ENCODE assay signal across 21 cellular contexts in the genomic region with DNA sequence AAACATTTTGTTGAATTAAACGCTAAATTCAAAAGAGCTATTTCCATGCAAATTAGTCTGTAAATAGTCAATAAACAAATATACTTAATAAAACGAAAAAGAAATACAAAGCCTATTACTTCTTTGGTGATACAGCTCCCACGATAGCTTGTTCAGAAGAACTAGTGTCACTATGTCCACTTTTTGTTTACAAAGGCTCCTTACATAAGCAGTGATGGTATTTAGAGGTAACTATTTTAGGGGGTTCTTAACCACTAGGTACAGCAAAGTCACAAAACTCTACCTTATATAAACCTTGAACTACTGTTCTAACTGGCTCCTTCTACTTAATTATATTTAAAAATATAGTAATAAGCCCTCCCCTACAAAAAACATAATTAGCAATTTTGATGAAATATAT. TPM values are rescaled to one million over a fixed set of nuclear protein-coding genes. Genes with fewer than 3 reads are reported as not detected.
DNase-seq lines count a peak whose midpoint lies in the region; ATAC-seq, FAIRE-seq and TF ChIP-seq lines count a peak whose summit lies in the region.
"Had no signal": no experiment of that assay in that cellular context is flagged by ENCODE, and none has a peak within 500 bp of the region (broad histone marks: within the 10 kb centered on the region; RNA-seq: fewer than 3 reads in every experiment).

No MANE protein-coding gene starts in this region.

- H3K9me3 Mint-ChIP-seq in glutamatergic neuron (ENCODE audit: unreplicated experiment) = no peaks in the 10 kb centered on the region
- H3K9me3 Mint-ChIP-seq: CD14-positive monocyte; CD4-positive, alpha-beta memory T cell had no signal

- no peak for TF ChIP-seq CTCF in D721Med (IDR thresholded peaks at IDR 0.05; ENCODE audit: insufficient read depth, missing control alignments)
- no peak for TF ChIP-seq CTCF in glutamatergic neuron (IDR thresholded peaks at IDR 0.05; ENCODE audit: partially characterized antibody, unreplicated experiment)
- TF ChIP-seq CTCF in liver (IDR thresholded peaks at IDR 0.05; ENCODE audit: low read depth, low read length, missing input control) = no peak
- no peak for TF ChIP-seq CTCF in heart right ventricle (IDR thresholded peaks at IDR 0.05)

- peaks cover 24% of the 10 kb centered on the region for H3K4me1 Mint-ChIP-seq in glutamatergic neuron (ENCODE audit: low read depth, unreplicated experiment)
- H3K4me1 Mint-ChIP-seq: CD4-positive, alpha-beta memory T cell had no signal

- H3K27me3 Mint-ChIP-seq in glutamatergic neuron (ENCODE audit: unreplicated experiment) = no peaks in the 10 kb centered on the region
- H3K27me3 Mint-ChIP-seq: CD4-positive, alpha-beta memory T cell had no signal

- H3K36me3 Mint-ChIP-seq in glutamatergic neuron (ENCODE audit: unreplicated experiment) = no peaks in the 10 kb centered on the region

- ATAC-seq in heart right ventricle (no peak), HG02938 (IDR thresholded peaks at IDR 0.05; ENCODE audit: unreplicated experiment) (no peak)
- ATAC-seq: K562 had no signal

- H3K4me3 ChIP-seq in liver (ENCODE audit: low read depth in 1 of 3, low read length in 3 of 3) (no peak overlapping the region), heart right ventricle (no peak overlapping the region)
- H3K4me3 ChIP-seq: BLaER1, GM12878, GM23248, K562 had no signal

- H3K27ac Mint-ChIP-seq in glutamatergic neuron (ENCODE audit: unreplicated experiment) = peak overlapping the region; percentile 65
- H3K27ac Mint-ChIP-seq: CD14-positive monocyte; CD4-positive, alpha-beta memory T cell had no signal

- H3K36me3 ChIP-seq in liver (ENCODE audit: control insufficient read depth in 4 of 4, insufficient read depth in 3 of 4, low read depth in 1 of 4, low read length in 3 of 4) = peaks cover 0 to 17% (median 13%) of the 10 kb centered on the region in 4 donors
- peaks cover 0 to 100% (median 30%) of the 10 kb centered on the region in 9 donors for H3K36me3 ChIP-seq in heart right ventricle

- H3K4me1 ChIP-seq in liver (ENCODE audit: control insufficient read depth in 4 of 4, insufficient read depth in 4 of 4, low read length in 3 of 4) (peaks cover 4 to 46% (median 32%) of the 10 kb centered on the region in 4 donors), heart right ventricle (peaks cover 0 to 3% (median 0%) of the 10 kb centered on the region in 9 donors)
- H3K4me1 ChIP-seq: BLaER1 had no signal

- 38% methylated on average over 3 of the region's 3 CpGs for WGBS in liver
- 89 to 93% methylated on average over 3 of the region's 3 CpGs for WGBS in heart right ventricle, 2 donors

- H3K27ac ChIP-seq in liver (ENCODE audit: low read depth in 1 of 2, low read length in 2 of 2) = peak overlapping the region; percentile 19 to 54
- H3K27ac ChIP-seq in heart right ventricle = no peak overlapping the region
- H3K27ac ChIP-seq: BLaER1, GM23248, HL-60 had no signal

- DNase-seq in D721Med (ENCODE audit: insufficient read length, low spot score) (no peak), glutamatergic neuron (no peak), NCI-H2081 (lab: John Stamatoyannopoulos, UW) (no peak), heart right ventricle (no peak), SIG-M5 (lab: John Stamatoyannopoulos, UW) (no peak)
- DNase-seq: Calu3; CD4-positive, alpha-beta memory T cell; DMS 273 treated with DMSO at 0.1 percent for 48 hours; DND-41; EL; GM23248; HCEC 1CT; IMR-90 had no signal

- H3K4me3 Mint-ChIP-seq in glutamatergic neuron (ENCODE audit: unreplicated experiment) = no peak overlapping the region
- H3K4me3 Mint-ChIP-seq: CD14-positive monocyte; CD4-positive, alpha-beta memory T cell had no signal

- H3K27me3 ChIP-seq in liver (ENCODE audit: control insufficient read depth in 4 of 4, insufficient read depth in 4 of 4, low read length in 3 of 4) = no peaks in the 10 kb centered on the region
- no peaks in the 10 kb centered on the region for H3K27me3 ChIP-seq in heart right ventricle
- H3K27me3 ChIP-seq: BLaER1 had no signal

- peak; percentile 6 for FAIRE-seq in D721Med (lab: Jason Lieb, UNC)
- FAIRE-seq: K562 had no signal

- H3K9me3 ChIP-seq in liver (ENCODE audit: control insufficient read depth in 4 of 4, low read length in 3 of 4) (no peaks in the 10 kb centered on the region), heart right ventricle (no peaks in the 10 kb centered on the region)
- H3K9me3 ChIP-seq: BLaER1 had no signal

- TF ChIP-seq RAD21 in liver (IDR thresholded peaks at IDR 0.05) = no peak

- intact Hi-C loops in heart right ventricle (cut with DNase I) = no loop called here

- peak overlapping the region in 1 of 2 donors; percentile 20 for H3K9ac ChIP-seq in liver (ENCODE audit: low read depth in 1 of 2, low read length in 2 of 2)
- H3K9ac ChIP-seq: BLaER1, GM23248 had no signal

TF ChIP-seq in liver, 16 proteins besides CTCF, POLR2A, EP300 and RAD21:
- no peak for TF ChIP-seq JUND (IDR thresholded peaks at IDR 0.05)
- peak; percentile 7 for TF ChIP-seq FOXA2 (IDR thresholded peaks at IDR 0.05)

RNA-seq across cellular contexts. Expression of gene ALS2, which starts 21.9 kb away (rescaled TPM):
- total RNA-seq in glutamatergic neuron (ENCODE audit: unreplicated experiment) (44.0 TPM), liver (10 to 100 TPM; 20.8 to 35.3 TPM), heart right ventricle (10 to 100 TPM; 26.1 to 49.3 (median 37.9) TPM)
- polyA plus RNA-seq in liver (1 to 10 TPM; 8.2 to 9.1 TPM), heart right ventricle (10 to 100 TPM in 1 of 2 donors, 1 to 10 TPM in 1; 7.8 to 15.7 TPM)

RNA-seq across cellular contexts. Expression of gene CDK15, which starts 47.5 kb away (rescaled TPM):
- 0.61 TPM for total RNA-seq in glutamatergic neuron (ENCODE audit: unreplicated experiment)
- total RNA-seq in liver = under 1 TPM; under 0.01 to 0.47 TPM
- polyA plus RNA-seq in liver = under 1 TPM in 1 of 2 donors, not detected in 1; 0.06 TPM
- total RNA-seq in heart right ventricle = under 1 TPM in 9 of 10 donors, not detected in 1; 0.07 to 0.39 (median 0.19) TPM
- polyA plus RNA-seq in heart right ventricle = under 1 TPM; 0.10 to 0.15 TPM
- total RNA-seq: Calu3; CD4-positive, alpha-beta memory T cell; G401; K562 had no signal
- polyA plus RNA-seq: CD14-positive monocyte; CD4-positive, alpha-beta memory T cell; K562 had no signal

Comparison
In these comparisons a context has a peak if more than half of its experiments do, and no peak if none do; other contexts are left out.
1. H3K27ac ChIP-seq: peak in liver (2 of 2); none in heart right ventricle (0 of 10).